Comparison of ENCODE assay signal across 6 cellular contexts in genomic region chr17:8189041-8189710, GRCh38. TPM values are rescaled to one million over a fixed set of nuclear protein-coding genes. Genes with fewer than 3 reads are reported as not detected.
DNase-seq lines count a peak whose midpoint lies in the region; ATAC-seq, FAIRE-seq and TF ChIP-seq lines count a peak whose summit lies in the region.

No MANE protein-coding gene starts in this region.

- TF ChIP-seq POLR2A in GM12891 (IDR thresholded peaks at IDR 0.05; ENCODE audit: low read depth, low read length): no peak

- POLR2A ChIA-PET in activated CD8-positive, alpha-beta T cell treated with anti-CD3 and anti-CD28 coated beads for 36 hours (lab: Charles Lee): interaction anchor here (0.5 to 12.1 kb wide), 17 partner anchors 15 to 112 kb away, joined by 3 to 273 read pairs (median 5); partner anchors contain the start of genes AURKB, CTC1, HES7 and SLC25A35

- H3K27me3 Mint-ChIP-seq in activated CD8-positive, alpha-beta T cell treated with anti-CD3 and anti-CD28 coated beads for 36 hours: no peaks in the 10 kb centered on the region

- TF ChIP-seq CTCF in activated CD8-positive, alpha-beta T cell treated with anti-CD3 and anti-CD28 coated beads for 36 hours (IDR thresholded peaks at IDR 0.05): no peak
- TF ChIP-seq CTCF in kidney epithelial cell (IDR thresholded peaks at IDR 0.05; ENCODE audit: insufficient read depth, low read length, poor library complexity, severe bottlenecking): no peak

- no peaks in the 10 kb centered on the region for H3K9me3 Mint-ChIP-seq in activated CD8-positive, alpha-beta T cell treated with anti-CD3 and anti-CD28 coated beads for 36 hours
- H3K9me3 Mint-ChIP-seq in stimulated activated effector memory CD8-positive, alpha-beta T cell treated with anti-CD3 and anti-CD28 coated beads, Interleukin-12 subunit alpha, Interleukin-12 subunit beta, amount 100 ng/mL, for 72 hours: no peaks in the 10 kb centered on the region

- ATAC-seq in activated CD8-positive, alpha-beta T cell treated with anti-CD3 and anti-CD28 coated beads for 36 hours: no peak
- no peak for ATAC-seq in HG03342 (IDR thresholded peaks at IDR 0.05; ENCODE audit: unreplicated experiment)
- no peak for ATAC-seq in stimulated activated effector memory CD8-positive, alpha-beta T cell treated with anti-CD3 and anti-CD28 coated beads, Interleukin-12 subunit alpha, Interleukin-12 subunit beta, amount 100 ng/mL, for 72 hours

- peaks cover 10% of the 10 kb centered on the region for H3K4me1 Mint-ChIP-seq in activated CD8-positive, alpha-beta T cell treated with anti-CD3 and anti-CD28 coated beads for 36 hours (ENCODE audit: low read depth)
- H3K4me1 Mint-ChIP-seq in stimulated activated effector memory CD8-positive, alpha-beta T cell treated with anti-CD3 and anti-CD28 coated beads, Interleukin-12 subunit alpha, Interleukin-12 subunit beta, amount 100 ng/mL, for 72 hours: peaks cover 14% of the 10 kb centered on the region

- peak; percentile 69 for FAIRE-seq in GM12891 (lab: Jason Lieb, UNC)

- H3K27ac Mint-ChIP-seq in activated CD8-positive, alpha-beta T cell treated with anti-CD3 and anti-CD28 coated beads for 36 hours: no peak overlapping the region
- H3K27ac Mint-ChIP-seq in stimulated activated effector memory CD8-positive, alpha-beta T cell treated with anti-CD3 and anti-CD28 coated beads, Interleukin-12 subunit alpha, Interleukin-12 subunit beta, amount 100 ng/mL, for 72 hours: no peak overlapping the region

- H3K36me3 ChIP-seq in kidney epithelial cell (ENCODE audit: control insufficient read depth, insufficient read depth, low read length): no peaks in the 10 kb centered on the region

- CTCF ChIA-PET in activated CD8-positive, alpha-beta T cell treated with anti-CD3 and anti-CD28 coated beads for 36 hours (lab: Charles Lee): interaction anchor here (1.3 to 6.6 kb wide), 6 partner anchors 11 to 112 kb away, joined by 3 to 50 read pairs (median 29); partner anchors contain the start of genes ALOXE3, CTC1 and PFAS

- intact Hi-C loops in activated CD8-positive, alpha-beta T cell treated with anti-CD3 and anti-CD28 coated beads for 36 hours (cut with micrococcal nuclease): no loop called here

- H3K27me3 ChIP-seq in kidney epithelial cell (ENCODE audit: control insufficient read depth, insufficient read depth, low read length): no peaks in the 10 kb centered on the region

- DNase-seq in GM12891 (ENCODE audit: insufficient read length, low spot score): no peak
- peak; percentile 55 for DNase-seq in activated CD8-positive, alpha-beta T cell treated with anti-CD3 and anti-CD28 coated beads for 36 hours
- no peak for DNase-seq in kidney epithelial cell (ENCODE audit: low read depth)
- no peak for DNase-seq in NK-92 treated with Interleukin-12 subunit alpha and Interleukin-12 subunit beta, amount 100 ng/mL, for 24 hours (lab: John Stamatoyannopoulos, UW)
- DNase-seq in stimulated activated effector memory CD8-positive, alpha-beta T cell treated with anti-CD3 and anti-CD28 coated beads, Interleukin-12 subunit alpha, Interleukin-12 subunit beta, amount 100 ng/mL, for 72 hours (ENCODE audit: low spot score in 2 of 2): no peak

- no peaks in the 10 kb centered on the region for H3K36me3 Mint-ChIP-seq in activated CD8-positive, alpha-beta T cell treated with anti-CD3 and anti-CD28 coated beads for 36 hours (ENCODE audit: low read depth)
- no peaks in the 10 kb centered on the region for H3K36me3 Mint-ChIP-seq in stimulated activated effector memory CD8-positive, alpha-beta T cell treated with anti-CD3 and anti-CD28 coated beads, Interleukin-12 subunit alpha, Interleukin-12 subunit beta, amount 100 ng/mL, for 72 hours

- no peak overlapping the region for H3K4me3 Mint-ChIP-seq in activated CD8-positive, alpha-beta T cell treated with anti-CD3 and anti-CD28 coated beads for 36 hours
- H3K4me3 Mint-ChIP-seq in stimulated activated effector memory CD8-positive, alpha-beta T cell treated with anti-CD3 and anti-CD28 coated beads, Interleukin-12 subunit alpha, Interleukin-12 subunit beta, amount 100 ng/mL, for 72 hours: no peak overlapping the region

- peak overlapping the region; percentile 78 for H3K4me3 ChIP-seq in kidney epithelial cell (ENCODE audit: low read depth, low read length)

TF ChIP-seq in GM12891, 5 proteins besides CTCF, POLR2A, EP300 and RAD21:
- TF ChIP-seq PAX5 (IDR thresholded peaks at IDR 0.05; ENCODE audit: insufficient read depth, low read length, severe bottlenecking): no peak
- TF ChIP-seq POLR2AphosphoS5 (IDR thresholded peaks at IDR 0.05; ENCODE audit: low read depth, low read length): no peak
- TF ChIP-seq POU2F2 (IDR thresholded peaks at IDR 0.05; ENCODE audit: low read depth, low read length): no peak
- no peak for TF ChIP-seq TAF1 (IDR thresholded peaks at IDR 0.05; ENCODE audit: low read depth, low read length)
- no peak for TF ChIP-seq SPI1 (IDR thresholded peaks at IDR 0.05; ENCODE audit: low read depth, low read length)

RNA-seq across cellular contexts. Expression of gene BORCS6, which starts 0.8 kb away (rescaled TPM):
- 5.5 TPM for polyA plus RNA-seq in GM12891 (2012; ENCODE audit: low read depth, missing spikeins)
- total RNA-seq in activated CD8-positive, alpha-beta T cell treated with anti-CD3 and anti-CD28 coated beads for 36 hours: 1 to 10 TPM; 5.5 to 6.2 TPM
- 13.3 and 16.1 TPM in 2 replicates for total RNA-seq in kidney epithelial cell

RNA-seq across cellular contexts. Expression of gene TMEM107, which starts 13.0 kb away (rescaled TPM):
- polyA plus RNA-seq in GM12891 (2012; ENCODE audit: low read depth, missing spikeins): 14.7 TPM
- 10 to 100 TPM; 33.4 to 35.9 TPM for total RNA-seq in activated CD8-positive, alpha-beta T cell treated with anti-CD3 and anti-CD28 coated beads for 36 hours
- total RNA-seq in kidney epithelial cell: 10.0 and 14.7 TPM in 2 replicates

RNA-seq across cellular contexts. Expression of gene AURKB, which starts 21.2 kb away (rescaled TPM):
- polyA plus RNA-seq in GM12891 (2012; ENCODE audit: low read depth, missing spikeins): 69.4 TPM
- 100 to 1,000 TPM; 170 to 174 TPM for total RNA-seq in activated CD8-positive, alpha-beta T cell treated with anti-CD3 and anti-CD28 coated beads for 36 hours
- total RNA-seq in kidney epithelial cell: 11.6 and 21.6 TPM in 2 replicates

RNA-seq across cellular contexts. Expression of gene VAMP2, which starts 26.4 kb away (rescaled TPM):
- polyA plus RNA-seq in GM12891 (2012; ENCODE audit: low read depth, missing spikeins): 40.0 TPM
- total RNA-seq in activated CD8-positive, alpha-beta T cell treated with anti-CD3 and anti-CD28 coated beads for 36 hours: 10 to 100 TPM; 30.0 to 33.7 TPM
- 7.0 and 8.0 TPM in 2 replicates for total RNA-seq in kidney epithelial cell

RNA-seq across cellular contexts. Expression of gene PER1, which starts 37.0 kb away (rescaled TPM):
- 17.1 TPM for polyA plus RNA-seq in GM12891 (2012; ENCODE audit: low read depth, missing spikeins)
- total RNA-seq in activated CD8-positive, alpha-beta T cell treated with anti-CD3 and anti-CD28 coated beads for 36 hours: 100 to 1,000 TPM; 123 to 129 TPM
- 11.0 and 19.4 TPM in 2 replicates for total RNA-seq in kidney epithelial cell
